In the genomic region with DNA sequence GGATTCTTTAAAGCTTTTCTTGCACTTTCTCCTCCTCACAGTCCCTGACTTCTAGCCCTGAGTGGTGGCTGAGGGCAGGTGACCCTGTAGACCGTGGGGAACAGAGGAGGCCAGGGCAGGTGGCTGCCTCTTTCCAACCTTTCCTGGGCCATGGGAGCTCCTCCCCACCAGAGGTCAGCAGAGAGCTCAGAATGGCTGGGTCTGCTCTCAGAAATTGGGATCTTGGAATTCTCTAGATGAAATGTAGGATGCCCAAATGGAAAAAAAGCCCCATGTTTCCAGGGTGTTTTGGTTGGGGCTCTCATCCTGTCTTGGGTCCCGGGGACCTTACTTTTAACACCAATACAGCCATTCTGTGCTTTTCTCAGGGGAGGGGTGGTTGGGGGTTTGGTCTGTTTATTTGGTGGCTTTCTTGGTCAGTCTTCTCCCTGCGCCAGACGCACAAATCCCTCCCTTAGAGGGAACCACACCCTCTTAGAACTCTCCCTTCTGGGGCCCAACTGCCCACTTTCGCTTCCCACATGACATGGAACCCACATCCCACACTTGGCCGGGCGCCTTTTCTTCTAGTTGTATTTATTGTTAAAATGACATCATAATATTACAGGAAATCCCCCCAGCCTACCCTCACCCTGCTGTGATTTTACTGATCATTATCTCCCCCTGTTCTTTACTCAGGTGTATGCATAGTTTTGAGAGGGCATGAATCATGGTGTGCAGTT, we compare ENCODE assay signal across 1 cellular context.
TF ChIP-seq lines count a peak whose summit lies in the region.

No MANE protein-coding gene starts in this region.

TF ChIP-seq in HepG2, 621 proteins besides CTCF, POLR2A, EP300 and RAD21 (continued from another document and continues in another):
- no peak for TF ChIP-seq ZFP62 (CRISPR knock-in tag; IDR thresholded peaks at IDR 0.05)
- no peak for TF ChIP-seq TAF15 (IDR thresholded peaks at IDR 0.05; ENCODE audit: low read depth, low read length, poor library complexity, severe bottlenecking)
- TF ChIP-seq ARID3A (IDR thresholded peaks at IDR 0.05; ENCODE audit: low read depth, low read length): 0 out of 2 replicates have a peak, but pooled peaks have one; percentile 36
- no peak for TF ChIP-seq ZNF670 (CRISPR knock-in tag; IDR thresholded peaks at IDR 0.05; ENCODE audit: borderline replicate concordance)
- no peak for TF ChIP-seq ZBTB37 (CRISPR knock-in tag; IDR thresholded peaks at IDR 0.05)
- TF ChIP-seq CBX5 (CRISPR knock-in tag; IDR thresholded peaks at IDR 0.05; ENCODE audit: borderline replicate concordance): 0 out of 2 replicates have a peak, but pooled peaks have one; percentile 46
- no peak for TF ChIP-seq MBNL3 (CRISPR knock-in tag; conservative IDR thresholded peaks at IDR 0.05)
- TF ChIP-seq HDAC6 (IDR thresholded peaks at IDR 0.05; ENCODE audit: low read depth, low read length): no peak
- TF ChIP-seq ZNF460 (CRISPR knock-in tag; IDR thresholded peaks at IDR 0.05; ENCODE audit: borderline replicate concordance): no peak
- TF ChIP-seq FOXM1 (CRISPR knock-in tag; IDR thresholded peaks at IDR 0.05): no peak
- TF ChIP-seq NRL (CRISPR knock-in tag; IDR thresholded peaks at IDR 0.05; ENCODE audit: borderline replicate concordance): no peak
- TF ChIP-seq, protein P1, sequence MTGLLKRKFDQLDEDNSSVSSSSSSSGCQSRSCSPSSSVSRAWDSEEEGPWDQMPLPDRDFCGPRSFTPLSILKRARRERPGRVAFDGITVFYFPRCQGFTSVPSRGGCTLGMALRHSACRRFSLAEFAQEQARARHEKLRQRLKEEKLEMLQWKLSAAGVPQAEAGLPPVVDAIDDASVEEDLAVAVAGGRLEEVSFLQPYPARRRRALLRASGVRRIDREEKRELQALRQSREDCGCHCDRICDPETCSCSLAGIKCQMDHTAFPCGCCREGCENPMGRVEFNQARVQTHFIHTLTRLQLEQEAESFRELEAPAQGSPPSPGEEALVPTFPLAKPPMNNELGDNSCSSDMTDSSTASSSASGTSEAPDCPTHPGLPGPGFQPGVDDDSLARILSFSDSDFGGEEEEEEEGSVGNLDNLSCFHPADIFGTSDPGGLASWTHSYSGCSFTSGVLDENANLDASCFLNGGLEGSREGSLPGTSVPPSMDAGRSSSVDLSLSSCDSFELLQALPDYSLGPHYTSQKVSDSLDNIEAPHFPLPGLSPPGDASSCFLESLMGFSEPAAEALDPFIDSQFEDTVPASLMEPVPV (CRISPR knock-in tag; IDR thresholded peaks at IDR 0.05): no peak
- TF ChIP-seq NBN (conservative IDR thresholded peaks at IDR 0.05): no peak
- no peak for TF ChIP-seq MXD3 (CRISPR knock-in tag; IDR thresholded peaks at IDR 0.05)
- TF ChIP-seq ZNF260 (CRISPR knock-in tag; IDR thresholded peaks at IDR 0.05; ENCODE audit: borderline replicate concordance, low read depth): no peak
- no peak for TF ChIP-seq ZNF616 (CRISPR knock-in tag; IDR thresholded peaks at IDR 0.05; ENCODE audit: low read depth)
- no peak for TF ChIP-seq BRCA1 (CRISPR knock-in tag; IDR thresholded peaks at IDR 0.05)
- TF ChIP-seq, protein P2, sequence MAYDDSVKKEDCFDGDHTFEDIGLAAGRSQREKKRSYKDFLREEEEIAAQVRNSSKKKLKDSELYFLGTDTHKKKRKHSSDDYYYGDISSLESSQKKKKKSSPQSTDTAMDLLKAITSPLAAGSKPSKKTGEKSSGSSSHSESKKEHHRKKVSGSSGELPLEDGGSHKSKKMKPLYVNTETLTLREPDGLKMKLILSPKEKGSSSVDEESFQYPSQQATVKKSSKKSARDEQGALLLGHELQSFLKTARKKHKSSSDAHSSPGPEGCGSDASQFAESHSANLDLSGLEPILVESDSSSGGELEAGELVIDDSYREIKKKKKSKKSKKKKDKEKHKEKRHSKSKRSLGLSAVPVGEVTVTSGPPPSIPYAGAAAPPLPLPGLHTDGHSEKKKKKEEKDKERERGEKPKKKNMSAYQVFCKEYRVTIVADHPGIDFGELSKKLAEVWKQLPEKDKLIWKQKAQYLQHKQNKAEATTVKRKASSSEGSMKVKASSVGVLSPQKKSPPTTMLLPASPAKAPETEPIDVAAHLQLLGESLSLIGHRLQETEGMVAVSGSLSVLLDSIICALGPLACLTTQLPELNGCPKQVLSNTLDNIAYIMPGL (CRISPR knock-in tag; IDR thresholded peaks at IDR 0.05; ENCODE audit: borderline replicate concordance in 1 of 2, low read depth in 1 of 2): peak; percentile 35 to 61; a peak in 1 of 4 replicates
- 0 out of 2 replicates have a peak, but pooled peaks have one; percentile 34 for TF ChIP-seq ZNF580 (CRISPR knock-in tag; IDR thresholded peaks at IDR 0.05; ENCODE audit: borderline replicate concordance, low read depth)
- no peak for TF ChIP-seq KDM5B (CRISPR knock-in tag; IDR thresholded peaks at IDR 0.05; ENCODE audit: borderline replicate concordance)
- no peak for TF ChIP-seq NAIF1 (CRISPR knock-in tag; IDR thresholded peaks at IDR 0.05; ENCODE audit: borderline replicate concordance)
- no peak for TF ChIP-seq ZNF468 (CRISPR knock-in tag; IDR thresholded peaks at IDR 0.05)
- TF ChIP-seq, protein P3, sequence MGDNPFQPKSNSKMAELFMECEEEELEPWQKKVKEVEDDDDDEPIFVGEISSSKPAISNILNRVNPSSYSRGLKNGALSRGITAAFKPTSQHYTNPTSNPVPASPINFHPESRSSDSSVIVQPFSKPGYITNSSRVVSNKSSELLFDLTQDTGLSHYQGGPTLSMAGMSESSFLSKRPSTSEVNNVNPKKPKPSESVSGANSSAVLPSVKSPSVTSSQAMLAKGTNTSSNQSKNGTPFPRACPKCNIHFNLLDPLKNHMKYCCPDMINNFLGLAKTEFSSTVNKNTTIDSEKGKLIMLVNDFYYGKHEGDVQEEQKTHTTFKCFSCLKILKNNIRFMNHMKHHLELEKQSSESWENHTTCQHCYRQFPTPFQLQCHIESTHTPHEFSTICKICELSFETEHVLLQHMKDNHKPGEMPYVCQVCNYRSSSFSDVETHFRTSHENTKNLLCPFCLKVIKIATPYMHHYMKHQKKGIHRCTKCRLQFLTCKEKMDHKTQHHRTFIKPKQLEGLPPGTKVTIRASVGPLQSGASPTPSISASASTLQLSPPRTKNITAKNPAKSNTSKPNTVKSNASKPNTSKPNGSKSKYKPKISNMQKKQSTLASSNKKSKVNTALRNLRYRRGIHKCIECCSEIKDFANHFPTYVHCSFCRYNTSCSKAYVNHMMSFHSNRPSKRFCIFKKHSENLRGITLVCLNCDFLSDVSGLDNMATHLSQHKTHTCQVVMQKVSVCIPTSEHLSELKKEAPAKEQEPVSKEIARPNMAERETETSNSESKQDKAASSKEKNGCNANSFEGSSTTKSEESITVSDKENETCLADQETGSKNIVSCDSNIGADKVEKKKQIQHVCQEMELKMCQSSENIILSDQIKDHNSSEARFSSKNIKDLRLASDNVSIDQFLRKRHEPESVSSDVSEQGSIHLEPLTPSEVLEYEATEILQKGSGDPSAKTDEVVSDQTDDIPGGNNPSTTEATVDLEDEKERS (CRISPR knock-in tag; IDR thresholded peaks at IDR 0.05): no peak
- no peak for TF ChIP-seq ZNF747 (CRISPR knock-in tag; IDR thresholded peaks at IDR 0.05; ENCODE audit: borderline replicate concordance)
- TF ChIP-seq, protein P4, sequence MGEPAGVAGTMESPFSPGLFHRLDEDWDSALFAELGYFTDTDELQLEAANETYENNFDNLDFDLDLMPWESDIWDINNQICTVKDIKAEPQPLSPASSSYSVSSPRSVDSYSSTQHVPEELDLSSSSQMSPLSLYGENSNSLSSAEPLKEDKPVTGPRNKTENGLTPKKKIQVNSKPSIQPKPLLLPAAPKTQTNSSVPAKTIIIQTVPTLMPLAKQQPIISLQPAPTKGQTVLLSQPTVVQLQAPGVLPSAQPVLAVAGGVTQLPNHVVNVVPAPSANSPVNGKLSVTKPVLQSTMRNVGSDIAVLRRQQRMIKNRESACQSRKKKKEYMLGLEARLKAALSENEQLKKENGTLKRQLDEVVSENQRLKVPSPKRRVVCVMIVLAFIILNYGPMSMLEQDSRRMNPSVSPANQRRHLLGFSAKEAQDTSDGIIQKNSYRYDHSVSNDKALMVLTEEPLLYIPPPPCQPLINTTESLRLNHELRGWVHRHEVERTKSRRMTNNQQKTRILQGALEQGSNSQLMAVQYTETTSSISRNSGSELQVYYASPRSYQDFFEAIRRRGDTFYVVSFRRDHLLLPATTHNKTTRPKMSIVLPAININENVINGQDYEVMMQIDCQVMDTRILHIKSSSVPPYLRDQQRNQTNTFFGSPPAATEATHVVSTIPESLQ (CRISPR knock-in tag; conservative IDR thresholded peaks at IDR 0.05): no peak
- TF ChIP-seq MYNN (CRISPR knock-in tag; IDR thresholded peaks at IDR 0.05; ENCODE audit: low read depth): no peak
- no peak for TF ChIP-seq ZSCAN25 (CRISPR knock-in tag; IDR thresholded peaks at IDR 0.05)
- no peak for TF ChIP-seq ZNF33B (CRISPR knock-in tag; IDR thresholded peaks at IDR 0.05)
- TF ChIP-seq ZNF782 (CRISPR knock-in tag; IDR thresholded peaks at IDR 0.05; ENCODE audit: borderline replicate concordance): no peak
- no peak for TF ChIP-seq ZNF781 (CRISPR knock-in tag; IDR thresholded peaks at IDR 0.05; ENCODE audit: borderline replicate concordance, not compliant biosample characterization)
- TF ChIP-seq, protein P5, sequence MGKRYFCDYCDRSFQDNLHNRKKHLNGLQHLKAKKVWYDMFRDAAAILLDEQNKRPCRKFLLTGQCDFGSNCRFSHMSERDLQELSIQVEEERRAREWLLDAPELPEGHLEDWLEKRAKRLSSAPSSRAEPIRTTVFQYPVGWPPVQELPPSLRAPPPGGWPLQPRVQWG (CRISPR knock-in tag; IDR thresholded peaks at IDR 0.05; ENCODE audit: borderline replicate concordance, low read depth): no peak
- no peak for TF ChIP-seq TOE1 (CRISPR knock-in tag; IDR thresholded peaks at IDR 0.05)
- TF ChIP-seq RNF219 (CRISPR knock-in tag; IDR thresholded peaks at IDR 0.05): no peak
- TF ChIP-seq XBP1 (CRISPR knock-in tag; IDR thresholded peaks at IDR 0.05): no peak
- TF ChIP-seq ETV5 (CRISPR knock-in tag; IDR thresholded peaks at IDR 0.05; ENCODE audit: borderline replicate concordance): no peak
- TF ChIP-seq IRF2 (CRISPR knock-in tag; IDR thresholded peaks at IDR 0.05): no peak
- no peak for TF ChIP-seq ZNF850 (CRISPR knock-in tag; conservative IDR thresholded peaks at IDR 0.05)
- no peak for TF ChIP-seq ESRRA (CRISPR knock-in tag; IDR thresholded peaks at IDR 0.05; ENCODE audit: low read depth)
- no peak for TF ChIP-seq TBX2 (CRISPR knock-in tag; IDR thresholded peaks at IDR 0.05; ENCODE audit: borderline replicate concordance)
- TF ChIP-seq FOXO4 (CRISPR knock-in tag; conservative IDR thresholded peaks at IDR 0.05): no peak
- no peak for TF ChIP-seq SNAI1 (CRISPR knock-in tag; IDR thresholded peaks at IDR 0.05; ENCODE audit: borderline replicate concordance)
